ENCODE assay signal across 9 cellular contexts in the genomic region with DNA sequence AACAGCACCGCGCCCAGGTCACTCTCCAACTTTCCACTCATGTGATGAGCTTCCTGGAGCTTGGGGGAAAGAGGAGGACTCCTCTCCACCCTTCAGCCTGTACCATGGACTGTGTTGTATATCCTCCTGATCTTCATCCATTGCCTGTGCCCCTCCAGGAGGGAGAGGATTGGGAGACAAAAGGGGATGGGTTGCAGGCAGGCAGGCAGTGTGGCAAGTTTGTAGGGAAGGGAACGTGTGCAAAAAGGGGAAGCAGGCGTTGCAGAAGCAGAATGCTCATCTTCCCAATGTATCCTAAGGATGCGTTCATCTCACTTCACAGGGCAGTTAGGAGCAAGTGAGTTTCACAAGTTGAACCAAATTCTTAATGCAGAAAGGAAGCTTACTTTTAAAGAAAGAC. TPM values are rescaled to one million over a fixed set of nuclear protein-coding genes. Genes with fewer than 3 reads are reported as not detected.
DNase-seq lines count a peak whose midpoint lies in the region; ATAC-seq and TF ChIP-seq lines count a peak whose summit lies in the region.
"Had no signal": no experiment of that assay in that cellular context is flagged by ENCODE, and none has a peak within 500 bp of the region (broad histone marks: within the 10 kb centered on the region; RNA-seq: fewer than 3 reads in every experiment).

No MANE protein-coding gene starts in this region.

- no peaks in the 10 kb centered on the region for H3K36me3 ChIP-seq in mammary epithelial cell (ENCODE audit: insufficient read depth, low read length)
- H3K36me3 ChIP-seq in esophagus squamous epithelium: no peaks in the 10 kb centered on the region
- H3K36me3 ChIP-seq: transverse colon had no signal

- H2AFZ ChIP-seq in mammary epithelial cell (ENCODE audit: low read depth, low read length): peak overlapping the region; percentile 90

- H3K4me1 ChIP-seq in mammary epithelial cell (ENCODE audit: insufficient read depth, low read length) (peaks cover 7% of the 10 kb centered on the region), esophagus squamous epithelium (peaks cover 0 to 15% (median 0%) of the 10 kb centered on the region in 3 donors)

- intact Hi-C loops in mammary epithelial cell (cut with micrococcal nuclease): loop anchor here (5.0 to 10.0 kb wide), 3 partner anchors 119 to 832 kb away; no protein-coding TSS in a partner anchor
- intact Hi-C loops in esophagus squamous epithelium (cut with DNase I): no loop called here

- WGBS in mammary epithelial cell (ENCODE audit: low coverage, missing lambda C conversion rate): 68% methylated on average over 5 of the region's 5 CpGs
- 68 to 74% methylated on average over 5 of the region's 5 CpGs for WGBS in esophagus squamous epithelium, 2 donors

- H3K9ac ChIP-seq in mammary epithelial cell (ENCODE audit: insufficient read depth, low read length): peak overlapping the region; percentile 76

- no peaks in the 10 kb centered on the region for H3K79me2 ChIP-seq in mammary epithelial cell (ENCODE audit: insufficient read depth, low read length)

- H3K36me3 Mint-ChIP-seq in natural killer cell treated with Interleukin-12 subunit alpha and Interleukin-12 subunit beta and Interleukin-15 and Interleukin-18, amount 100 ng/mL, for 72 hours: peaks cover 6% of the 10 kb centered on the region

- DNase-seq in GM03348 (ENCODE audit: low spot score) (peak; percentile 13), NB4 (ENCODE audit: low read depth) (peak; percentile 48), mammary epithelial cell (no peak), GM19238 (ENCODE audit: insufficient read length, low spot score) (no peak), esophagus squamous epithelium (lab: John Stamatoyannopoulos, UW) (no peak)
- no peak for DNase-seq in natural killer cell treated with Interleukin-12 subunit alpha and Interleukin-12 subunit beta and Interleukin-15 and Interleukin-18, amount 100 ng/mL, for 72 hours (ENCODE audit: low spot score)
- DNase-seq: transverse colon had no signal

- BruUV-seq in mammary epithelial cell (replicated peaks; lab: Mats Ljungman, UMichigan): no TSS peak

- H3K4me2 ChIP-seq in mammary epithelial cell (ENCODE audit: insufficient read depth, low read depth, low read length): peak overlapping the region; percentile 80

- H3K9me3 Mint-ChIP-seq in natural killer cell treated with Interleukin-12 subunit alpha and Interleukin-12 subunit beta and Interleukin-15 and Interleukin-18, amount 100 ng/mL, for 72 hours: no peaks in the 10 kb centered on the region

- TF ChIP-seq CTCF in NB4 (IDR thresholded peaks at IDR 0.05; ENCODE audit: low read depth, low read length): no peak
- no peak for TF ChIP-seq CTCF in mammary epithelial cell (conservative IDR thresholded peaks at IDR 0.05 in 1 of 2, IDR thresholded peaks at IDR 0.05 in 1 of 2; ENCODE audit: extremely low read depth in 1 of 2, insufficient read depth in 1 of 2, low read depth in 1 of 2, low read length in 2 of 2)
- TF ChIP-seq CTCF in esophagus squamous epithelium (IDR thresholded peaks at IDR 0.05): no peak

- peaks cover under 1 to 6% of the 10 kb centered on the region in 2 donors for H3K27me3 Mint-ChIP-seq in natural killer cell treated with Interleukin-12 subunit alpha and Interleukin-12 subunit beta and Interleukin-15 and Interleukin-18, amount 100 ng/mL, for 72 hours

- H3K9me3 ChIP-seq in mammary epithelial cell (replicated peaks; ENCODE audit: insufficient read depth, low read length) (no peaks in the 10 kb centered on the region), esophagus squamous epithelium (no peaks in the 10 kb centered on the region)
- H3K9me3 ChIP-seq: transverse colon had no signal

- H3K27ac Mint-ChIP-seq in natural killer cell treated with Interleukin-12 subunit alpha and Interleukin-12 subunit beta and Interleukin-15 and Interleukin-18, amount 100 ng/mL, for 72 hours: peak overlapping the region; percentile 77 to 91

- no peak for TF ChIP-seq POLR2A in NB4 (IDR thresholded peaks at IDR 0.05; ENCODE audit: extremely low read depth, insufficient read length)
- no peak for TF ChIP-seq POLR2A in esophagus squamous epithelium (IDR thresholded peaks at IDR 0.05)

- no peak for ATAC-seq in natural killer cell treated with Interleukin-12 subunit alpha and Interleukin-12 subunit beta and Interleukin-15 and Interleukin-18, amount 100 ng/mL, for 72 hours
- no peak for ATAC-seq in GM21723 (IDR thresholded peaks at IDR 0.05; ENCODE audit: unreplicated experiment)
- ATAC-seq in GM19351 (IDR thresholded peaks at IDR 0.05; ENCODE audit: unreplicated experiment): no peak

- H3K4me3 Mint-ChIP-seq in natural killer cell treated with Interleukin-12 subunit alpha and Interleukin-12 subunit beta and Interleukin-15 and Interleukin-18, amount 100 ng/mL, for 72 hours: peak overlapping the region; percentile 94

- dilution Hi-C loops in mammary epithelial cell (cut with HindIII; ENCODE audit: low sequenced_read_pairs): loop anchor here (5.0 kb wide), 1 partner anchor 41 kb away; no protein-coding TSS in a partner anchor

- H3K27ac ChIP-seq in mammary epithelial cell (ENCODE audit: insufficient read depth, low read depth, low read length) (peak overlapping the region; percentile 68), esophagus squamous epithelium (peak overlapping the region in 2 of 4 donors; percentile 64 to 75)

- H4K20me1 ChIP-seq in mammary epithelial cell (ENCODE audit: insufficient read depth, low read length): no peaks in the 10 kb centered on the region

- CTCF ChIA-PET in mammary epithelial cell (lab: Charles Lee; ENCODE audit: low non-redundant PET): interaction anchor here (0.6 to 1.0 kb wide), 6 partner anchors 15 to 190 kb away, joined by 3 to 10 read pairs (median 6); no protein-coding TSS in a partner anchor

- H3K4me3 ChIP-seq in NB4 (ENCODE audit: low read depth, low read length) (peak overlapping the region; percentile 86), mammary epithelial cell (replicated peaks in 1 of 3; ENCODE audit: insufficient read depth in 1 of 3, low read depth in 2 of 3, low read length in 3 of 3) (peak overlapping the region in 2 of 3 experiments; percentile 46 to 52), esophagus squamous epithelium (peak overlapping the region in 2 of 4 donors; percentile 43 to 59)

- H3K27me3 ChIP-seq in mammary epithelial cell (ENCODE audit: insufficient read depth, low read length): no peaks in the 10 kb centered on the region
- H3K27me3 ChIP-seq in esophagus squamous epithelium: no peaks in the 10 kb centered on the region
- H3K27me3 ChIP-seq: transverse colon had no signal

- in situ Hi-C loops in mammary epithelial cell (cut with MboI; ENCODE audit: low sequenced_read_pairs in 2 of 2): no loop called here

- peaks cover 18 to 19% of the 10 kb centered on the region in 2 donors for H3K4me1 Mint-ChIP-seq in natural killer cell treated with Interleukin-12 subunit alpha and Interleukin-12 subunit beta and Interleukin-15 and Interleukin-18, amount 100 ng/mL, for 72 hours (ENCODE audit: low read depth in 2 of 2)

RNA-seq across cellular contexts. Expression of a gene that starts 28.1 kb away (rescaled TPM):
- total RNA-seq in mammary epithelial cell (not detected), esophagus squamous epithelium (not detected)
- not detected for polyA plus RNA-seq in mammary epithelial cell
- polyA minus RNA-seq in mammary epithelial cell: not detected
- not detected for total RNA-seq in natural killer cell treated with Interleukin-12 subunit alpha and Interleukin-12 subunit beta and Interleukin-15 and Interleukin-18, amount 100 ng/mL, for 72 hours
- total RNA-seq: transverse colon had no signal

RNA-seq across cellular contexts. Expression of a gene that starts 46.9 kb away (rescaled TPM):
- 1 to 10 TPM; 2.8 to 3.2 TPM for total RNA-seq in mammary epithelial cell
- 4.3 TPM for polyA plus RNA-seq in mammary epithelial cell
- polyA minus RNA-seq in mammary epithelial cell: not detected
- 100 to 1,000 TPM; 111 to 321 TPM for total RNA-seq in natural killer cell treated with Interleukin-12 subunit alpha and Interleukin-12 subunit beta and Interleukin-15 and Interleukin-18, amount 100 ng/mL, for 72 hours
- total RNA-seq in esophagus squamous epithelium: 100 to 1,000 TPM in 2 of 4 donors, 10 to 100 TPM in 2; 61.7 to 128 (median 83.8) TPM

Comparison
In these comparisons a context has a peak if more than half of its experiments do, and no peak if none do; other contexts are left out.
1. DNase-seq: peak in GM03348 (single experiment) and NB4 (single experiment); none in mammary epithelial cell (single experiment), natural killer cell treated with Interleukin-12 subunit alpha and Interleukin-12 subunit beta and Interleukin-15 and Interleukin-18, amount 100 ng/mL, for 72 hours (single experiment), GM19238 (single experiment) and esophagus squamous epithelium (single experiment).
2. RNA of a gene that starts 46.9 kb away (total RNA-seq): 111 to 321 TPM in natural killer cell treated with Interleukin-12 subunit alpha and Interleukin-12 subunit beta and Interleukin-15 and Interleukin-18, amount 100 ng/mL, for 72 hours and 61.7 to 128 TPM in esophagus squamous epithelium; 2.8 to 3.2 TPM in mammary epithelial cell; every median in the first group is over 10 times any median in the second.